In genomic region chr7:879706-880105, GRCh38 we compare ENCODE assay signal across 28 cellular contexts. TPM values are rescaled to one million over a fixed set of nuclear protein-coding genes. Genes with fewer than 3 reads are reported as not detected.
DNase-seq lines count a peak whose midpoint lies in the region; ATAC-seq, FAIRE-seq and TF ChIP-seq lines count a peak whose summit lies in the region.
"Had no signal": no experiment of that assay in that cellular context is flagged by ENCODE, and none has a peak within 500 bp of the region (broad histone marks: within the 10 kb centered on the region; RNA-seq: fewer than 3 reads in every experiment).

No MANE protein-coding gene starts in this region.

- no peaks in the 10 kb centered on the region for H3K36me3 ChIP-seq in CD4-positive, alpha-beta memory T cell (ENCODE audit: insufficient read depth, low read length)

- CTCF ChIA-PET in CD4-positive, alpha-beta T cell (lab: Charles Lee) = interaction anchor here (1.3 kb wide), 1 partner anchor 114 kb away, joined by 4 read pairs; no protein-coding TSS in a partner anchor
- CTCF ChIA-PET in CD4-positive, alpha-beta memory T cell (lab: Charles Lee; ENCODE audit: partially characterized antibody) = no interaction called here

- no peak overlapping the region for H3K4me3 ChIP-seq in CD4-positive, alpha-beta memory T cell (ENCODE audit: low read length in 2 of 2)
- H3K4me3 ChIP-seq: GM23338, SJSA1 had no signal

- H3K27me3 Mint-ChIP-seq in CD4-positive, alpha-beta T cell = no peaks in the 10 kb centered on the region
- peaks cover 7% of the 10 kb centered on the region for H3K27me3 Mint-ChIP-seq in brain
- no peaks in the 10 kb centered on the region for H3K27me3 Mint-ChIP-seq in nephron (ENCODE audit: low read depth)
- H3K27me3 Mint-ChIP-seq in CD4-positive, alpha-beta memory T cell = no peaks in the 10 kb centered on the region
- H3K27me3 Mint-ChIP-seq: activated naive CD8-positive, alpha-beta T cell treated with anti-CD3 and anti-CD28 coated beads, Interleukin-2, amount 10 ng/mL, durations not matched to agents 7 days and 5 days; CD4-positive, CD25-positive, alpha-beta regulatory T cell; T-cell had no signal

- no peak for DNase-seq in CD4-positive, alpha-beta T cell
- DNase-seq in sciatic nerve (ENCODE audit: low spot score) (no peak), SKM-1 (lab: John Stamatoyannopoulos, UW; ENCODE audit: unreplicated experiment) (no peak), GM19239 (ENCODE audit: insufficient read length, low spot score) (no peak)
- DNase-seq in CD4-positive, alpha-beta memory T cell = no peak
- DNase-seq: activated CD4-positive, alpha-beta T cell treated with anti-CD3 and anti-CD28 coated beads for 1 hour; activated CD8-positive, alpha-beta memory T cell treated with anti-CD3 and anti-CD28 coated beads for 24 hours; activated gamma-delta T cell; activated naive CD8-positive, alpha-beta T cell treated with anti-CD3 and anti-CD28 coated beads, Interleukin-2, amount 10 ng/mL, durations not matched to agents 7 days and 5 days; CD4-positive, CD25-positive, alpha-beta regulatory T cell; DMS 273 treated with DMSO at 0.1 percent for 48 hours; glutamatergic neuron; mesendoderm; NCI-H1436; NCI-H2081 treated with DMSO at 0.1 percent for 48 hours; NCI-H226; retina; stimulated activated CD4-positive, alpha-beta T cell treated with anti-CD3 and anti-CD28 coated beads, Interleukin-4, amount 100 ng/mL, for 24 hours; T-cell had no signal

- peaks cover 35% of the 10 kb centered on the region for H3K4me1 Mint-ChIP-seq in CD4-positive, alpha-beta T cell (ENCODE audit: low read depth)
- H3K4me1 Mint-ChIP-seq in brain = peaks cover 43% of the 10 kb centered on the region
- peaks cover 35% of the 10 kb centered on the region for H3K4me1 Mint-ChIP-seq in nephron
- H3K4me1 Mint-ChIP-seq in CD4-positive, alpha-beta memory T cell = peaks cover 17 to 49% (median 34%) of the 10 kb centered on the region in 4 donors

- H3K27ac Mint-ChIP-seq in CD4-positive, alpha-beta T cell = peak overlapping the region; percentile 71
- H3K27ac Mint-ChIP-seq in brain (peak overlapping the region in 2 of 5 experiments; percentile 16 to 40), nephron (no peak overlapping the region)
- H3K27ac Mint-ChIP-seq in CD4-positive, alpha-beta memory T cell = peak overlapping the region in 2 of 7 donors; percentile 30 to 94
- H3K27ac Mint-ChIP-seq: activated naive CD8-positive, alpha-beta T cell treated with anti-CD3 and anti-CD28 coated beads, Interleukin-2, amount 10 ng/mL, durations not matched to agents 7 days and 5 days; GM23338; stimulated activated effector memory CD8-positive, alpha-beta T cell treated with anti-CD3 and anti-CD28 coated beads, Interleukin-12 subunit alpha, Interleukin-12 subunit beta, amount 100 ng/mL, for 72 hours had no signal

- peak overlapping the region; percentile 84 for H3K27ac ChIP-seq in 22Rv1
- H3K27ac ChIP-seq in CD4-positive, alpha-beta T cell (ENCODE audit: low read depth, low read length) = no peak overlapping the region
- no peak overlapping the region for H3K27ac ChIP-seq in CD4-positive, alpha-beta memory T cell (ENCODE audit: low read depth, low read length)
- H3K27ac ChIP-seq: KMS-11, SJSA1 had no signal

- no peaks in the 10 kb centered on the region for H3K27me3 ChIP-seq in CD4-positive, alpha-beta T cell (ENCODE audit: control insufficient read depth, insufficient read depth, low read length)
- no peaks in the 10 kb centered on the region for H3K27me3 ChIP-seq in CD4-positive, alpha-beta memory T cell (ENCODE audit: insufficient read depth, low read length)
- H3K27me3 ChIP-seq: SJSA1 had no signal

- no peak for TF ChIP-seq CTCF in 22Rv1 (IDR thresholded peaks at IDR 0.05)
- TF ChIP-seq CTCF in CD4-positive, alpha-beta T cell (IDR thresholded peaks at IDR 0.05) = no peak
- TF ChIP-seq CTCF in brain (conservative IDR thresholded peaks at IDR 0.05) = no peak
- TF ChIP-seq CTCF in nephron (IDR thresholded peaks at IDR 0.05; ENCODE audit: unreplicated experiment in 3 of 3) = no peak

- POLR2A ChIA-PET in CD4-positive, alpha-beta T cell (lab: Charles Lee) = no interaction called here
- POLR2A ChIA-PET in CD4-positive, alpha-beta memory T cell (lab: Charles Lee; ENCODE audit: partially characterized antibody) = interaction anchor here (0.6 to 1.2 kb wide), 2 partner anchors 19 to 94 kb away, joined by 3 to 5 read pairs; no protein-coding TSS in a partner anchor

- H3K4me1 ChIP-seq in CD4-positive, alpha-beta memory T cell (ENCODE audit: insufficient read depth, low read length) = peaks cover 42% of the 10 kb centered on the region

- peak overlapping the region; percentile 83 for H3K4me3 Mint-ChIP-seq in CD4-positive, alpha-beta T cell
- H3K4me3 Mint-ChIP-seq in brain (peak overlapping the region in 3 of 5 experiments; percentile 26 to 96 (median 95)), nephron (peak overlapping the region; percentile 65 to 96 (median 79))
- peak overlapping the region in 2 of 8 donors; percentile 55 to 74 for H3K4me3 Mint-ChIP-seq in CD4-positive, alpha-beta memory T cell
- H3K4me3 Mint-ChIP-seq: stimulated activated effector memory CD8-positive, alpha-beta T cell treated with anti-CD3 and anti-CD28 coated beads, Interleukin-12 subunit alpha, Interleukin-12 subunit beta, amount 100 ng/mL, for 72 hours had no signal

- no peak for ATAC-seq in CD4-positive, alpha-beta T cell (ENCODE audit: poor library complexity)
- no peak for ATAC-seq in sciatic nerve
- ATAC-seq: GM23338; stimulated activated effector memory CD8-positive, alpha-beta T cell treated with anti-CD3 and anti-CD28 coated beads, Interleukin-12 subunit alpha, Interleukin-12 subunit beta, amount 100 ng/mL, for 72 hours; T-cell had no signal

- peaks cover 20% of the 10 kb centered on the region for H3K36me3 Mint-ChIP-seq in CD4-positive, alpha-beta T cell (ENCODE audit: low read depth)
- peaks cover 11% of the 10 kb centered on the region for H3K36me3 Mint-ChIP-seq in brain
- peaks cover 3% of the 10 kb centered on the region for H3K36me3 Mint-ChIP-seq in nephron (ENCODE audit: low read depth)
- H3K36me3 Mint-ChIP-seq in CD4-positive, alpha-beta memory T cell = peaks cover 5 to 16% of the 10 kb centered on the region in 2 donors

- no peak for FAIRE-seq in GM19239 (lab: Jason Lieb, UNC)
- FAIRE-seq: HTR-8/SVneo, TTC549 had no signal

- H3K9me3 ChIP-seq in CD4-positive, alpha-beta T cell (ENCODE audit: control insufficient read depth, low read length) = no peaks in the 10 kb centered on the region
- H3K9me3 ChIP-seq in CD4-positive, alpha-beta memory T cell (ENCODE audit: control insufficient read depth in 1 of 2, low read length in 2 of 2) = no peaks in the 10 kb centered on the region

- H3K9me3 Mint-ChIP-seq in CD4-positive, alpha-beta T cell = no peaks in the 10 kb centered on the region
- H3K9me3 Mint-ChIP-seq in brain (no peaks in the 10 kb centered on the region), nephron (no peaks in the 10 kb centered on the region)
- no peaks in the 10 kb centered on the region for H3K9me3 Mint-ChIP-seq in CD4-positive, alpha-beta memory T cell
- H3K9me3 Mint-ChIP-seq: activated naive CD8-positive, alpha-beta T cell treated with anti-CD3 and anti-CD28 coated beads, Interleukin-2, amount 10 ng/mL, durations not matched to agents 7 days and 5 days; CD4-positive, CD25-positive, alpha-beta regulatory T cell; GM23338; stimulated activated effector memory CD8-positive, alpha-beta T cell treated with anti-CD3 and anti-CD28 coated beads, Interleukin-12 subunit alpha, Interleukin-12 subunit beta, amount 100 ng/mL, for 72 hours; T-cell had no signal

- intact Hi-C loops in CD4-positive, alpha-beta T cell (cut with DNase I, micrococcal nuclease) = loop anchor here (5.0 to 10.0 kb wide), 7 partner anchors 65 to 1965 kb away; partner anchors contain the start of genes DNAAF5 (in 1 of the 2), GNA12 (in 1 of the 2) and PRKAR1B (in 1 of the 2)
- intact Hi-C loops in sciatic nerve (cut with DNase I) = no loop called here
- intact Hi-C loops in CD4-positive, alpha-beta memory T cell (cut with micrococcal nuclease) = loop anchor here (5.0 kb wide), 1 partner anchor 152 kb away; the partner anchor contains the start of genes DNAAF5 and PRKAR1B

RNA-seq across cellular contexts. Expression of gene GET4, which starts 3.4 kb away (rescaled TPM):
- total RNA-seq in CD4-positive, alpha-beta T cell = 10 to 100 TPM; 84.4 to 96.4 TPM
- polyA plus RNA-seq in brain (ENCODE audit: insufficient read depth, low read depth, low replicate concordance) = 37.7 TPM
- 25.4 TPM for total RNA-seq in sciatic nerve
- 10 to 100 TPM; 47.4 to 51.6 TPM for total RNA-seq in CD4-positive, alpha-beta memory T cell
- polyA plus RNA-seq in CD4-positive, alpha-beta memory T cell = 10 to 100 TPM; 22.0 to 28.7 TPM

RNA-seq across cellular contexts. Expression of gene SUN1, which starts 47.4 kb away (rescaled TPM):
- total RNA-seq in CD4-positive, alpha-beta T cell = 100 to 1,000 TPM; 104 to 108 TPM
- polyA plus RNA-seq in brain (ENCODE audit: insufficient read depth, low read depth, low replicate concordance) = 128 TPM
- 207 TPM for total RNA-seq in sciatic nerve
- total RNA-seq in CD4-positive, alpha-beta memory T cell = 100 to 1,000 TPM; 198 to 210 TPM
- 10 to 100 TPM; 53.7 to 63.3 TPM for polyA plus RNA-seq in CD4-positive, alpha-beta memory T cell
